ENCODE assay signal across 8 cellular contexts in genomic region chr9:137236238-137236935, GRCh38. TPM values are rescaled to one million over a fixed set of nuclear protein-coding genes. Genes with fewer than 3 reads are reported as not detected.
DNase-seq lines count a peak whose midpoint lies in the region; ATAC-seq and TF ChIP-seq lines count a peak whose summit lies in the region.

No MANE protein-coding gene starts in this region.

- H3K4me3 ChIP-seq in AG04450 (ENCODE audit: low read depth, low read length), result no peak overlapping the region
- H3K4me3 ChIP-seq in sigmoid colon, result peak overlapping the region; percentile 18 to 34 (median 25)

- TF ChIP-seq CTCF in AG04450 (IDR thresholded peaks at IDR 0.05; ENCODE audit: low read depth, low read length), result peak; percentile 95
- peak; percentile 98 to 100 (median 98) for TF ChIP-seq CTCF in sigmoid colon (IDR thresholded peaks at IDR 0.05)

- TF ChIP-seq POLR2A in sigmoid colon (IDR thresholded peaks at IDR 0.05), result no peak

- H3K36me3 ChIP-seq in sigmoid colon, result no peaks in the 10 kb centered on the region

- no peak for ATAC-seq in GM21786 (IDR thresholded peaks at IDR 0.05; ENCODE audit: unreplicated experiment)

- WGBS in sigmoid colon, 2 donors, result 10 to 13% methylated on average over 31 of the region's 31 CpGs

- H3K27me3 ChIP-seq in AG04450 (ENCODE audit: control insufficient read depth, insufficient read depth, low read length) (no peaks in the 10 kb centered on the region), sigmoid colon (peaks cover 12 to 37% (median 36%) of the 10 kb centered on the region in 3 donors)

- DNase-seq in AG04450 (ENCODE audit: low read depth, low spot score), result peak; percentile 33
- peak; percentile 99 for DNase-seq in GM19238 (ENCODE audit: insufficient read length, low spot score)
- DNase-seq in NCI-H2029 (lab: John Stamatoyannopoulos, UW), result peak; percentile 84
- DNase-seq in T-helper 22 cell (ENCODE audit: low read depth), result peak; percentile 77
- peak in 56 of 58 donors; percentile 7 to 88 (median 67) for DNase-seq in anterior cingulate cortex (lab: John Stamatoyannopoulos, UW)
- DNase-seq in hepatic stellate cell (ENCODE audit: low spot score), result peak; percentile 98
- peak; percentile 93 for DNase-seq in sigmoid colon

- H3K9me3 ChIP-seq in AG04450 (ENCODE audit: control insufficient read depth, insufficient read depth, low read length) (no peaks in the 10 kb centered on the region; the same call in 1 of the 2 replicates), sigmoid colon (no peaks in the 10 kb centered on the region)

- no peak overlapping the region for H3K27ac ChIP-seq in AG04450 (ENCODE audit: low read depth, low read length)
- no peak overlapping the region for H3K27ac ChIP-seq in sigmoid colon

- intact Hi-C loops in sigmoid colon (cut with DNase I), result loop anchor here (5.0 kb wide), 1 partner anchor 49 kb away; the partner anchor contains the start of genes ANAPC2 and SSNA1

- POLR2A ChIA-PET in AG04450 (lab: Yijun Ruan, JAX), result interaction anchor here (0.6 to 1.0 kb wide), 4 partner anchors 13 to 190 kb away, joined by 3 to 7 read pairs (median 4); partner anchors contain the start of genes NPDC1 and TPRN

- no peak for TF ChIP-seq EP300 in sigmoid colon (IDR thresholded peaks at IDR 0.05)

- CTCF ChIA-PET in AG04450 (lab: Charles Lee), result interaction anchor here (0.5 to 2.0 kb wide), 45 partner anchors 9 to 812 kb away, joined by 3 to 29 read pairs (median 4); partner anchors contain the start of genes ANAPC2, CYSRT1, EXD3 and MAN1B1

- H3K4me1 ChIP-seq in sigmoid colon, result peaks cover 2 to 45% (median 39%) of the 10 kb centered on the region in 4 donors

RNA-seq across cellular contexts. Expression of gene TUBB4B, which starts 4.7 kb away (rescaled TPM):
- polyA plus RNA-seq in AG04450 (2011; rRNA removed), result 223 and 262 TPM in 2 replicates
- polyA minus RNA-seq in AG04450 (2011; rRNA and poly(A)+ RNA removed), result 180 and 232 TPM in 2 replicates
- total RNA-seq in sigmoid colon, result 100 to 1,000 TPM; 141 to 196 (median 164) TPM
- 100 to 1,000 TPM; 292 to 505 (median 444) TPM for polyA plus RNA-seq in sigmoid colon

RNA-seq across cellular contexts. Expression of gene SLC34A3, which starts 5.7 kb away (rescaled TPM):
- polyA plus RNA-seq in AG04450 (2011; rRNA removed) (not detected in 2 replicates), sigmoid colon (not detected)
- not detected in 2 replicates for polyA minus RNA-seq in AG04450 (2011; rRNA and poly(A)+ RNA removed)
- total RNA-seq in sigmoid colon, result not detected

RNA-seq across cellular contexts. Expression of gene RNF224, which starts 9.1 kb away (rescaled TPM):
- polyA plus RNA-seq in AG04450 (2011; rRNA removed), result not detected in 2 replicates
- not detected in 2 replicates for polyA minus RNA-seq in AG04450 (2011; rRNA and poly(A)+ RNA removed)
- not detected for total RNA-seq in sigmoid colon
- polyA plus RNA-seq in sigmoid colon, result under 1 TPM in 1 of 3 donors, not detected in 2; 0.04 TPM

RNA-seq across cellular contexts. Expression of gene CYSRT1, which starts 11.4 kb away (rescaled TPM):
- polyA plus RNA-seq in AG04450 (2011; rRNA removed) (0.27 and 0.56 TPM in 2 replicates), sigmoid colon (1 to 10 TPM in 1 of 3 donors, under 1 TPM in 1, not detected in 1; 0.54 to 1.2 TPM)
- polyA minus RNA-seq in AG04450 (2011; rRNA and poly(A)+ RNA removed), result 0.17 and 0.28 TPM in 2 replicates
- total RNA-seq in sigmoid colon, result under 1 TPM in 1 of 4 donors, not detected in 3; 0.33 TPM

RNA-seq across cellular contexts. Expression of gene RNF208, which starts 14.3 kb away (rescaled TPM):
- polyA plus RNA-seq in AG04450 (2011; rRNA removed), result 0.17 and 0.45 TPM in 2 replicates
- 0.56 TPM in 1 of 2 replicates, not detected in the other for polyA minus RNA-seq in AG04450 (2011; rRNA and poly(A)+ RNA removed)
- 1 to 10 TPM in 2 of 4 donors, under 1 TPM in 1, not detected in 1; 0.54 to 1.9 (median 1.1) TPM for total RNA-seq in sigmoid colon
- 1 to 10 TPM; 4.8 to 8.8 (median 5.5) TPM for polyA plus RNA-seq in sigmoid colon

Comparison
In these comparisons a context has a peak if more than half of its experiments do, and no peak if none do; other contexts are left out.
1. DNase-seq: peak in every context shown above with its lines; median percentile 99 in GM19238; 98 in hepatic stellate cell; 93 in sigmoid colon; 84 in NCI-H2029; 77 in T-helper 22 cell; 67 in anterior cingulate cortex; 33 in AG04450.